ENCODE assay signal across 1 cellular context in genomic region chr2:20650880-20651730, GRCh38.
TF ChIP-seq lines count a peak whose summit lies in the region.

Gene HS1BP3, minus strand, starts transcription at chr2:20651098. Its CDS starts 35 bp downstream, at chr2:20651063.

TF ChIP-seq in HCT116, 20 proteins besides CTCF, POLR2A, EP300 and RAD21 (continued from another document):
- no peak for TF ChIP-seq SP1 (IDR thresholded peaks at IDR 0.05; ENCODE audit: low read depth)
